19 cellular contexts compared by ENCODE assay signal in genomic region chr2:54384301-54385035, GRCh38.
A peak's percentile ranks its signal among the peaks of the same experiment; 100 is the strongest.
DNase-seq lines count a peak whose midpoint lies in the region; ATAC-seq and TF ChIP-seq lines count a peak whose summit lies in the region.
"Had no signal": no experiment of that assay in that cellular context is flagged by ENCODE, and none has a peak within 500 bp of the region (broad histone marks: within the 10 kb centered on the region; RNA-seq: fewer than 3 reads in every experiment).

No MANE protein-coding gene starts in this region.

- peak overlapping the region; percentile 0; the same call in 1 of the 2 replicates for H3K27ac ChIP-seq in HUES64 (ENCODE audit: low read depth, low read length)
- H3K27ac ChIP-seq: hepatocyte, ovary had no signal

- no peaks in the 10 kb centered on the region for H3K27me3 ChIP-seq in HUES64 (ENCODE audit: insufficient read depth, low read length)
- H3K27me3 ChIP-seq: BE2C, hepatocyte, ovary, upper lobe of left lung had no signal

- intact Hi-C loops in sciatic nerve (cut with DNase I), result loop anchor here (5.0 kb wide), 1 partner anchor 1518 kb away; no protein-coding TSS in a partner anchor

- H3K4me3 Mint-ChIP-seq in brain, result peak overlapping the region in 3 of 5 experiments; percentile 41 to 77 (median 45)
- H3K4me3 Mint-ChIP-seq: activated naive CD4-positive, alpha-beta T cell treated with anti-CD3 and anti-CD28 coated beads, Interleukin-2, amount 10 ng/mL, durations not matched to agents 7 days and 5 days had no signal

- peaks cover 0 to 3% (median 0%) of the 10 kb centered on the region in 5 experiments for H3K9me3 Mint-ChIP-seq in brain
- H3K9me3 Mint-ChIP-seq: activated naive CD4-positive, alpha-beta T cell treated with anti-CD3 and anti-CD28 coated beads, Interleukin-2, amount 10 ng/mL, durations not matched to agents 7 days and 5 days had no signal

- H3K36me3 ChIP-seq in HUES64 (ENCODE audit: insufficient read depth, low read length), result no peaks in the 10 kb centered on the region
- H3K36me3 ChIP-seq: BE2C, ovary, upper lobe of left lung had no signal

- ATAC-seq in sciatic nerve, result peak; percentile 60
- ATAC-seq: PC-3 had no signal

- peaks cover 27% of the 10 kb centered on the region for H3K4me1 Mint-ChIP-seq in brain
- H3K4me1 Mint-ChIP-seq: activated naive CD4-positive, alpha-beta T cell treated with anti-CD3 and anti-CD28 coated beads, Interleukin-2, amount 10 ng/mL, durations not matched to agents 7 days and 5 days had no signal

- peaks cover 10% of the 10 kb centered on the region for H3K4me1 ChIP-seq in HUES64 (ENCODE audit: insufficient read depth, low read length)
- H3K4me1 ChIP-seq: BE2C had no signal

- WGBS in HUES64, result 48% methylated on average over 10 of the region's 10 CpGs

- no peak overlapping the region for H3K4me3 ChIP-seq in HUES64 (ENCODE audit: low read length)
- H3K4me3 ChIP-seq: hepatocyte, ovary, upper lobe of left lung had no signal

- no peak for TF ChIP-seq CTCF in brain (conservative IDR thresholded peaks at IDR 0.05)

- H3K9me3 ChIP-seq in HUES64 (ENCODE audit: insufficient read depth, low read depth, low read length), result no peaks in the 10 kb centered on the region
- H3K9me3 ChIP-seq: BE2C, ovary, upper lobe of left lung had no signal

- no peaks in the 10 kb centered on the region for H3K27me3 Mint-ChIP-seq in brain

- H3K36me3 Mint-ChIP-seq in brain, result no peaks in the 10 kb centered on the region
- H3K36me3 Mint-ChIP-seq: activated naive CD4-positive, alpha-beta T cell treated with anti-CD3 and anti-CD28 coated beads, Interleukin-2, amount 10 ng/mL, durations not matched to agents 7 days and 5 days had no signal

- peak; percentile 41 for DNase-seq in iPS-NIHi7 (ENCODE audit: extremely low spot score)
- no peak for DNase-seq in sciatic nerve (ENCODE audit: low spot score)
- no peak for DNase-seq in H4 (ENCODE audit: low spot score)
- no peak for DNase-seq in SHP77 treated with DMSO at 0.1 percent for 48 hours (lab: John Stamatoyannopoulos, UW)
- DNase-seq in DMS53 treated with DMSO at 0.1 percent for 48 hours (lab: John Stamatoyannopoulos, UW; ENCODE audit: unreplicated experiment), result no peak
- DNase-seq in AML-193 (lab: John Stamatoyannopoulos, UW), result no peak
- DNase-seq: activated CD4-positive, CD25-positive, alpha-beta regulatory T cell; activated naive CD4-positive, alpha-beta T cell treated with anti-CD3 and anti-CD28 coated beads, Interleukin-2, amount 10 ng/mL, durations not matched to agents 7 days and 5 days; BE2C; DMS153; NCI-H1092; NCI-H446; ovary; PC-3; stimulated activated CD4-positive, alpha-beta T cell treated with anti-CD3 and anti-CD28 coated beads, Interleukin-1b, Interleukin-23, amount 100 ng/mL, for 48 hours; upper lobe of left lung had no signal

- no peak overlapping the region for H3K9ac ChIP-seq in HUES64 (ENCODE audit: low read depth, low read length)

- H3K27ac Mint-ChIP-seq in brain, result peak overlapping the region; percentile 64 to 91 (median 76)
- H3K27ac Mint-ChIP-seq: activated naive CD4-positive, alpha-beta T cell treated with anti-CD3 and anti-CD28 coated beads, Interleukin-2, amount 10 ng/mL, durations not matched to agents 7 days and 5 days had no signal
